ENCODE assay signal across 20 cellular contexts in the genomic region with DNA sequence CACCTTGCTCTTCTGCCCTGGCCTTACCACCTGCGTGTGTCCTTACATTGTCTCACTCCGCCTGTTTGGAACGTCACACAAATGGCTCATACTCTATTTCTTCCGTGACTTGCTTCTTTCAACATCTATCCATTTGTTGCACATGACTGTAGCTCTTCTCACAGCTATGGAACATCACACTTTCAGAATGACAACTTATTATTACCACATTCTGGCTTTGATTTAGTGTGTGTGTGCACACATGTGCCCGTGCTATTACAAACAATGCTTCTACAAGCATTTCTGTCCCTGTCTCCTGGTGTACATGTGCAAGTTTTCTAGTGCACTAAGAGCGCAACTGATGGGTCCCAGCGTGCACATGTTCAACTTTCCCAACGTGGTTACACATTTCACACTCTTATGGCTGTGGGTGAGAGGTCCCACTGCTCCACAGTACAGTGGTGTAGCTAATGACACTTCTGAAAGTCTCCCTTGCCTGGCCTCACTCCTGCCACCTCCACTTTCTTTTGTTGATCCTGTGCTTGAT. TPM values are rescaled to one million over a fixed set of nuclear protein-coding genes. Genes with fewer than 3 reads are reported as not detected.
DNase-seq lines count a peak whose midpoint lies in the region; ATAC-seq and TF ChIP-seq lines count a peak whose summit lies in the region.
"Had no signal": no experiment of that assay in that cellular context is flagged by ENCODE, and none has a peak within 500 bp of the region (broad histone marks: within the 10 kb centered on the region; RNA-seq: fewer than 3 reads in every experiment).

No MANE protein-coding gene starts in this region.

- H3K27me3 Mint-ChIP-seq in activated naive CD8-positive, alpha-beta T cell treated with anti-CD3 and anti-CD28 coated beads for 36 hours = no peaks in the 10 kb centered on the region
- H3K27me3 Mint-ChIP-seq: CD4-positive, alpha-beta T cell had no signal

- no peak overlapping the region for H3K4me3 ChIP-seq in heart right ventricle
- H3K4me3 ChIP-seq: SK-N-MC, thoracic aorta had no signal

- ATAC-seq in left ventricle myocardium superior = peak; percentile 17
- no peak for ATAC-seq in heart right ventricle
- ATAC-seq in GM21717 (IDR thresholded peaks at IDR 0.05; ENCODE audit: unreplicated experiment) = no peak

- no peak overlapping the region for H3K4me3 Mint-ChIP-seq in activated naive CD8-positive, alpha-beta T cell treated with anti-CD3 and anti-CD28 coated beads for 36 hours
- H3K4me3 Mint-ChIP-seq: CD4-positive, alpha-beta T cell; T-helper 1 cell treated with Interleukin-12 subunit alpha and Interleukin-12 subunit beta and Interleukin-4 antibody, amounts not matched to agents 30 μg/mL and 1 μg/mL, for 36 hours had no signal

- H3K27ac ChIP-seq in heart right ventricle = no peak overlapping the region
- H3K27ac ChIP-seq: SK-N-MC, thoracic aorta had no signal

- peaks cover 0 to 13% (median 8%) of the 10 kb centered on the region in 9 donors for H3K4me1 ChIP-seq in heart right ventricle

- 81 to 82% methylated on average over 8 of the region's 8 CpGs for WGBS in heart right ventricle, 2 donors

- peaks cover 0 to 13% (median 0%) of the 10 kb centered on the region in 11 donors for H3K9me3 ChIP-seq in heart right ventricle
- H3K9me3 ChIP-seq: thoracic aorta had no signal

- intact Hi-C loops in left ventricle myocardium superior (cut with micrococcal nuclease) = no loop called here
- intact Hi-C loops in heart right ventricle (cut with DNase I) = no loop called here

- DNase-seq in left ventricle myocardium superior (no peak), heart right ventricle (no peak), mesenteric fat pad (ENCODE audit: low spot score) (peak; percentile 35), SHP77 treated with DMSO at 0.1 percent for 48 hours (lab: John Stamatoyannopoulos, UW) (no peak)
- no peak for DNase-seq in activated naive CD8-positive, alpha-beta T cell treated with anti-CD3 and anti-CD28 coated beads for 36 hours
- DNase-seq in stimulated activated CD4-positive, alpha-beta T cell treated with anti-CD3 and anti-CD28 coated beads, Interleukin-4, amount 100 ng/mL, for 24 hours = no peak
- DNase-seq: activated CD4-positive, CD25-positive, alpha-beta regulatory T cell treated with anti-CD3 and anti-CD28 coated beads, Interleukin-2, amount 50 U/mL, for 72 hours; caudate nucleus; CD4-positive, alpha-beta T cell; dermis blood vessel endothelial cell; mammary epithelial cell; NCI-H1105; NCI-H2029; NCI-H226; NCI-H748 treated with DMSO at 0.1 percent for 48 hours; stimulated activated CD4-positive, alpha-beta T cell treated with anti-CD3 and anti-CD28 coated beads, Interleukin-1b, Interleukin-23, amount 100 ng/mL, for 48 hours had no signal

- H3K36me3 ChIP-seq in heart right ventricle = peaks cover 0 to 45% (median 21%) of the 10 kb centered on the region in 9 donors

- H3K4me1 Mint-ChIP-seq in activated naive CD8-positive, alpha-beta T cell treated with anti-CD3 and anti-CD28 coated beads for 36 hours = peaks cover 21% of the 10 kb centered on the region

- H3K27ac Mint-ChIP-seq in activated naive CD8-positive, alpha-beta T cell treated with anti-CD3 and anti-CD28 coated beads for 36 hours = peak overlapping the region; percentile 59
- H3K27ac Mint-ChIP-seq: CD4-positive, alpha-beta T cell had no signal

- H3K9me3 Mint-ChIP-seq in activated naive CD8-positive, alpha-beta T cell treated with anti-CD3 and anti-CD28 coated beads for 36 hours = peaks cover 12% of the 10 kb centered on the region
- H3K9me3 Mint-ChIP-seq: CD4-positive, alpha-beta T cell had no signal

- no peak for TF ChIP-seq CTCF in heart right ventricle (IDR thresholded peaks at IDR 0.05)

- peaks cover 47% of the 10 kb centered on the region for H3K36me3 Mint-ChIP-seq in activated naive CD8-positive, alpha-beta T cell treated with anti-CD3 and anti-CD28 coated beads for 36 hours

- H3K27me3 ChIP-seq in heart right ventricle = no peaks in the 10 kb centered on the region

RNA-seq across cellular contexts. Expression of gene PTH1R, which starts 37.8 kb away (rescaled TPM):
- total RNA-seq in left ventricle myocardium superior (13.0 TPM), heart right ventricle (10 to 100 TPM in 2 of 10 donors, 1 to 10 TPM in 8; 1.5 to 18.5 (median 3.0) TPM), mesenteric fat pad (16.3 TPM)
- polyA plus RNA-seq in heart right ventricle = 10 to 100 TPM; 12.8 to 89.8 TPM
- total RNA-seq in activated naive CD8-positive, alpha-beta T cell treated with anti-CD3 and anti-CD28 coated beads for 36 hours = not detected
- total RNA-seq: CD4-positive, alpha-beta T cell had no signal
- polyA plus RNA-seq: mammary epithelial cell had no signal

RNA-seq across cellular contexts. Expression of gene MYL3, which starts 52.1 kb away (rescaled TPM):
- total RNA-seq in left ventricle myocardium superior (9,164 TPM), heart right ventricle (1,000 to 10,000 TPM; 5,377 to 9,904 (median 7,431) TPM), mesenteric fat pad (2.6 TPM)
- polyA plus RNA-seq in heart right ventricle = 1,000 to 10,000 TPM; 7,541 to 8,578 TPM
- not detected for total RNA-seq in activated naive CD8-positive, alpha-beta T cell treated with anti-CD3 and anti-CD28 coated beads for 36 hours
- total RNA-seq: CD4-positive, alpha-beta T cell; dermis blood vessel endothelial cell; mammary epithelial cell had no signal
- polyA plus RNA-seq: mammary epithelial cell had no signal

Comparison
In these comparisons a context has a peak if more than half of its experiments do, and no peak if none do; other contexts are left out.
1. RNA of gene MYL3, which starts 52.1 kb away (total RNA-seq): 9,164 TPM in left ventricle myocardium superior (single experiment) and 5,377 to 9,904 TPM in heart right ventricle; 2.6 TPM in mesenteric fat pad (single experiment) and not detected in activated naive CD8-positive, alpha-beta T cell treated with anti-CD3 and anti-CD28 coated beads for 36 hours; every median in the first group is over 1,000 times any median in the second.